ENCODE assay signal across 9 cellular contexts in genomic region chr11:131748146-131749050, GRCh38.
DNase-seq lines count a peak whose midpoint lies in the region; ATAC-seq and TF ChIP-seq lines count a peak whose summit lies in the region.
"Had no signal": no experiment of that assay in that cellular context is flagged by ENCODE, and none has a peak within 500 bp of the region (broad histone marks: within the 10 kb centered on the region; RNA-seq: fewer than 3 reads in every experiment).

No MANE protein-coding gene starts in this region.

- TF ChIP-seq CTCF in CD4-positive, alpha-beta T cell (IDR thresholded peaks at IDR 0.05) = peak; percentile 27
- TF ChIP-seq CTCF in OCI-LY1 (IDR thresholded peaks at IDR 0.05; ENCODE audit: low read length) = peak; percentile 62
- TF ChIP-seq CTCF in mammary epithelial cell (conservative IDR thresholded peaks at IDR 0.05 in 1 of 2, IDR thresholded peaks at IDR 0.05 in 1 of 2; ENCODE audit: extremely low read depth in 1 of 2, insufficient read depth in 1 of 2, low read depth in 1 of 2, low read length in 2 of 2) = peak; percentile 85 to 92

- no peaks in the 10 kb centered on the region for H3K9me3 ChIP-seq in CD4-positive, alpha-beta T cell (ENCODE audit: control insufficient read depth, low read length)
- H3K9me3 ChIP-seq in OCI-LY1 (ENCODE audit: low read length) (no peaks in the 10 kb centered on the region), mammary epithelial cell (replicated peaks; ENCODE audit: insufficient read depth, low read length) (no peaks in the 10 kb centered on the region)

- H3K36me3 ChIP-seq in OCI-LY1 (ENCODE audit: insufficient read depth, low read length) (no peaks in the 10 kb centered on the region), mammary epithelial cell (ENCODE audit: insufficient read depth, low read length) (no peaks in the 10 kb centered on the region)

- H3K4me2 ChIP-seq in OCI-LY1 (ENCODE audit: low read length) (no peak overlapping the region), mammary epithelial cell (ENCODE audit: insufficient read depth, low read depth, low read length) (no peak overlapping the region)

- BruUV-seq in mammary epithelial cell (replicated peaks; lab: Mats Ljungman, UMichigan) = no TSS peak

- H3F3A ChIP-seq in OCI-LY1 (ENCODE audit: insufficient read depth, low read length) = no peaks in the 10 kb centered on the region

- no peaks in the 10 kb centered on the region for H3K36me3 Mint-ChIP-seq in CD4-positive, alpha-beta T cell (ENCODE audit: low read depth)

- in situ Hi-C loops in mammary epithelial cell (cut with MboI; ENCODE audit: low sequenced_read_pairs in 2 of 2) = no loop called here

- ATAC-seq in CD4-positive, alpha-beta T cell (ENCODE audit: poor library complexity) = no peak
- ATAC-seq in GM18868 (IDR thresholded peaks at IDR 0.05; ENCODE audit: unreplicated experiment) (peak; percentile 89), HG03520 (IDR thresholded peaks at IDR 0.05; ENCODE audit: unreplicated experiment) (peak; percentile 88)

- H4K20me1 ChIP-seq in OCI-LY1 (ENCODE audit: insufficient read depth, low read length) = no peaks in the 10 kb centered on the region
- no peaks in the 10 kb centered on the region for H4K20me1 ChIP-seq in mammary epithelial cell (ENCODE audit: insufficient read depth, low read length)

- H3K4me1 ChIP-seq in OCI-LY1 (ENCODE audit: insufficient read depth, low read length, severe bottlenecking) (no peaks in the 10 kb centered on the region), mammary epithelial cell (ENCODE audit: insufficient read depth, low read length) (peaks cover 6% of the 10 kb centered on the region)

- H3K9ac ChIP-seq in OCI-LY1 (ENCODE audit: low read length) (no peak overlapping the region), mammary epithelial cell (ENCODE audit: insufficient read depth, low read length) (no peak overlapping the region)

- 27% methylated on average over 15 of the region's 15 CpGs for WGBS in mammary epithelial cell (ENCODE audit: low coverage, missing lambda C conversion rate)

- no peak overlapping the region for H3K27ac Mint-ChIP-seq in CD4-positive, alpha-beta T cell
- H3K27ac Mint-ChIP-seq: T-helper 1 cell treated with Interleukin-12 subunit alpha and Interleukin-12 subunit beta and Interleukin-4 antibody, amounts not matched to agents 30 μg/mL and 1 μg/mL, for 36 hours had no signal

- CTCF ChIA-PET in CD4-positive, alpha-beta T cell (lab: Charles Lee) = no interaction called here
- CTCF ChIA-PET in mammary epithelial cell (lab: Charles Lee; ENCODE audit: low non-redundant PET) = interaction anchor here (0.6 to 1.4 kb wide), 4 partner anchors 106 to 618 kb away, joined by 3 to 9 read pairs (median 3); no protein-coding TSS in a partner anchor

- no peak overlapping the region for H3K27ac ChIP-seq in CD4-positive, alpha-beta T cell (ENCODE audit: low read depth, low read length)
- no peak overlapping the region for H3K27ac ChIP-seq in OCI-LY1 (ENCODE audit: low read depth, low read length, poor library complexity, severe bottlenecking)
- H3K27ac ChIP-seq in mammary epithelial cell (ENCODE audit: insufficient read depth, low read depth, low read length) = no peak overlapping the region

- H3K27me3 Mint-ChIP-seq in CD4-positive, alpha-beta T cell = peaks cover 8% of the 10 kb centered on the region

- H2AFZ ChIP-seq in OCI-LY1 (ENCODE audit: low read length) = no peak overlapping the region
- H2AFZ ChIP-seq in mammary epithelial cell (ENCODE audit: low read depth, low read length) = no peak overlapping the region

- H3K9me3 Mint-ChIP-seq in CD4-positive, alpha-beta T cell = peaks cover 4% of the 10 kb centered on the region

- POLR2A ChIA-PET in CD4-positive, alpha-beta T cell (lab: Charles Lee) = no interaction called here

- DNase-seq in CD4-positive, alpha-beta T cell = no peak
- DNase-seq in mammary epithelial cell (peak; percentile 42), kidney tubule cell (ENCODE audit: low spot score) (peak; percentile 65), activated gamma-delta T cell treated with Interleukin-2 at 50 U/mL for 16 hours (no peak)
- DNase-seq in stimulated activated CD4-positive, alpha-beta T cell treated with anti-CD3 and anti-CD28 coated beads, TNF-alpha, amount 100 ng/mL, for 48 hours (ENCODE audit: low read depth in 3 of 3) = peak in 2 of 3 donors; percentile 4 to 19

- no peaks in the 10 kb centered on the region for H3K27me3 ChIP-seq in CD4-positive, alpha-beta T cell (ENCODE audit: control insufficient read depth, insufficient read depth, low read length)
- H3K27me3 ChIP-seq in OCI-LY1 (ENCODE audit: insufficient read depth, low read length) (no peaks in the 10 kb centered on the region), mammary epithelial cell (ENCODE audit: insufficient read depth, low read length) (no peaks in the 10 kb centered on the region)

- no peaks in the 10 kb centered on the region for H3K4me1 Mint-ChIP-seq in CD4-positive, alpha-beta T cell (ENCODE audit: low read depth)

- H3K4me3 ChIP-seq in OCI-LY1 (ENCODE audit: low read depth, low read length, poor library complexity, severe bottlenecking) (no peak overlapping the region), mammary epithelial cell (replicated peaks in 1 of 3; ENCODE audit: insufficient read depth in 1 of 3, low read depth in 2 of 3, low read length in 3 of 3) (no peak overlapping the region)

- no peak overlapping the region for H3K4me3 Mint-ChIP-seq in CD4-positive, alpha-beta T cell
- H3K4me3 Mint-ChIP-seq: T-helper 1 cell treated with Interleukin-12 subunit alpha and Interleukin-12 subunit beta and Interleukin-4 antibody, amounts not matched to agents 30 μg/mL and 1 μg/mL, for 36 hours had no signal

- no peaks in the 10 kb centered on the region for H3K9me2 ChIP-seq in OCI-LY1 (ENCODE audit: low read depth, low read length)

- dilution Hi-C loops in mammary epithelial cell (cut with HindIII; ENCODE audit: low sequenced_read_pairs) = loop anchor here (5.0 kb wide), 1 partner anchor 59 kb away; no protein-coding TSS in a partner anchor

- no peaks in the 10 kb centered on the region for H3K79me2 ChIP-seq in OCI-LY1 (ENCODE audit: insufficient read depth, low read length)
- H3K79me2 ChIP-seq in mammary epithelial cell (ENCODE audit: insufficient read depth, low read length) = no peaks in the 10 kb centered on the region

- intact Hi-C loops in CD4-positive, alpha-beta T cell (cut with DNase I, micrococcal nuclease) = no loop called here
- intact Hi-C loops in mammary epithelial cell (cut with micrococcal nuclease) = loop anchor here (1.0 to 10.0 kb wide), 8 partner anchors 118 to 1316 kb away; no protein-coding TSS in a partner anchor

Comparison
In these comparisons a context has a peak if more than half of its experiments do, and no peak if none do; other contexts are left out.
1. DNase-seq: peak in mammary epithelial cell (single experiment), kidney tubule cell (single experiment) and stimulated activated CD4-positive, alpha-beta T cell treated with anti-CD3 and anti-CD28 coated beads, TNF-alpha, amount 100 ng/mL, for 48 hours (2 of 3); none in CD4-positive, alpha-beta T cell (0 of 10) and activated gamma-delta T cell treated with Interleukin-2 at 50 U/mL for 16 hours (single experiment).
2. CTCF ChIP-seq: peak in every context shown above with its lines; median percentile 88 in mammary epithelial cell; 62 in OCI-LY1; 27 in CD4-positive, alpha-beta T cell.